ENCODE assay signal across 10 cellular contexts in genomic region chr17:57286372-57287105, GRCh38. TPM values are rescaled to one million over a fixed set of nuclear protein-coding genes. Genes with fewer than 3 reads are reported as not detected.
A peak's percentile ranks its signal among the peaks of the same experiment; 100 is the strongest.
DNase-seq lines count a peak whose midpoint lies in the region; ATAC-seq, FAIRE-seq and TF ChIP-seq lines count a peak whose summit lies in the region.
"Had no signal": no experiment of that assay in that cellular context is flagged by ENCODE, and none has a peak within 500 bp of the region (broad histone marks: within the 10 kb centered on the region; RNA-seq: fewer than 3 reads in every experiment).

No MANE protein-coding gene starts in this region.

- H3K9me3 ChIP-seq in Caco-2 (no peaks in the 10 kb centered on the region), MM.1S (replicated peaks; ENCODE audit: insufficient read depth, low read length) (no peaks in the 10 kb centered on the region), astrocyte (ENCODE audit: insufficient read depth, low read depth, low read length) (no peaks in the 10 kb centered on the region), neural progenitor cell (ENCODE audit: low read depth) (no peaks in the 10 kb centered on the region)

- H3F3A ChIP-seq in MM.1S (ENCODE audit: insufficient read depth, low read length) (peaks cover 29% of the 10 kb centered on the region), neural progenitor cell (ENCODE audit: low read depth) (peaks cover 43% of the 10 kb centered on the region)

- TF ChIP-seq CTCF in Caco-2 (IDR thresholded peaks at IDR 0.05; ENCODE audit: insufficient read depth in 1 of 2, low read depth in 1 of 2, low read length in 1 of 2, severe bottlenecking in 1 of 2, unreplicated experiment in 1 of 2), result no peak
- TF ChIP-seq CTCF in MM.1S (IDR thresholded peaks at IDR 0.05; ENCODE audit: low read length), result no peak
- no peak for TF ChIP-seq CTCF in astrocyte (IDR thresholded peaks at IDR 0.05; ENCODE audit: insufficient read depth, low read depth, low read length)
- TF ChIP-seq CTCF in neural progenitor cell (IDR thresholded peaks at IDR 0.05), result no peak
- no peak for TF ChIP-seq CTCF in CD14-positive monocyte (IDR thresholded peaks at IDR 0.05)

- no peak for FAIRE-seq in astrocyte (lab: Jason Lieb, UNC)

- H4K20me1 ChIP-seq in MM.1S (ENCODE audit: insufficient read depth, low read length) (no peaks in the 10 kb centered on the region), astrocyte (ENCODE audit: insufficient read depth, low read length) (peaks cover 50% of the 10 kb centered on the region), neural progenitor cell (ENCODE audit: low read depth) (peaks cover 100% of the 10 kb centered on the region)

- H3K79me2 ChIP-seq in MM.1S (ENCODE audit: low read length) (peaks cover 82% of the 10 kb centered on the region), astrocyte (ENCODE audit: insufficient read depth, low read length) (peaks cover 33% of the 10 kb centered on the region), neural progenitor cell (ENCODE audit: low read depth) (peaks cover 100% of the 10 kb centered on the region)

- H3K4me3 Mint-ChIP-seq in Caco-2 (ENCODE audit: unreplicated experiment) (no peak overlapping the region), astrocyte (ENCODE audit: unreplicated experiment) (no peak overlapping the region), neural progenitor cell (peak overlapping the region; percentile 59), CD14-positive monocyte (peak overlapping the region in 1 of 2 donors; percentile 86)

- no peak for ATAC-seq in Right ventricle myocardium superior (ENCODE audit: poor library complexity)

- no peak overlapping the region for H3K4me3 ChIP-seq in Caco-2 (ENCODE audit: low read depth, low read length)
- H3K4me3 ChIP-seq in MM.1S (ENCODE audit: low read length), result peak overlapping the region; percentile 47; the same call in 1 of the 2 replicates
- H3K4me3 ChIP-seq in astrocyte (ENCODE audit: insufficient read depth, low read depth, low read length), result no peak overlapping the region
- H3K4me3 ChIP-seq in neural progenitor cell, result no peak overlapping the region
- H3K4me3 ChIP-seq: skin epidermis had no signal

- POLR2A ChIA-PET in Caco-2 (lab: Charles Lee), result no interaction called here

- H3K4me2 ChIP-seq in MM.1S (ENCODE audit: low read depth, low read length) (peak overlapping the region; percentile 86), astrocyte (ENCODE audit: low read length) (peak overlapping the region; percentile 36), neural progenitor cell (peak overlapping the region; percentile 42)

- intact Hi-C loops in Caco-2 (cut with micrococcal nuclease; ENCODE audit: unreplicated experiment), result no loop called here
- intact Hi-C loops in CD14-positive monocyte (cut with micrococcal nuclease), result no loop called here
- intact Hi-C loops in Right ventricle myocardium superior (cut with DNase I), result no loop called here

- no peaks in the 10 kb centered on the region for H3K9me2 ChIP-seq in MM.1S (replicated peaks; ENCODE audit: insufficient read depth, low read length)

- no peak overlapping the region for H2AFZ ChIP-seq in MM.1S (ENCODE audit: low read length)
- no peak overlapping the region for H2AFZ ChIP-seq in astrocyte (ENCODE audit: low read depth, low read length)
- H2AFZ ChIP-seq in neural progenitor cell (replicated peaks), result no peak overlapping the region

- DNase-seq in Caco-2, result no peak
- no peak for DNase-seq in MM.1S
- no peak for DNase-seq in astrocyte (ENCODE audit: low read depth)
- DNase-seq in neural progenitor cell (ENCODE audit: low spot score), result peak; percentile 69
- no peak for DNase-seq in CD14-positive monocyte (ENCODE audit: low spot score)
- DNase-seq in GM19238 (ENCODE audit: insufficient read length, low spot score), result no peak
- DNase-seq in Right ventricle myocardium superior, result no peak
- no peak for DNase-seq in NCI-H1930 (lab: John Stamatoyannopoulos, UW)

- H3K4me1 Mint-ChIP-seq in Caco-2 (ENCODE audit: low read depth, unreplicated experiment) (peaks cover 27% of the 10 kb centered on the region), astrocyte (ENCODE audit: low read depth, unreplicated experiment) (peaks cover 34% of the 10 kb centered on the region), neural progenitor cell (peaks cover 95% of the 10 kb centered on the region), CD14-positive monocyte (peaks cover 51% of the 10 kb centered on the region)

- H3K36me3 Mint-ChIP-seq in Caco-2 (ENCODE audit: insufficient read depth, unreplicated experiment) (peaks cover 59% of the 10 kb centered on the region), astrocyte (ENCODE audit: low read depth, unreplicated experiment) (peaks cover 11% of the 10 kb centered on the region), neural progenitor cell (peaks cover 16% of the 10 kb centered on the region), CD14-positive monocyte (peaks cover 11 to 24% of the 10 kb centered on the region in 2 donors)

- H3K9ac ChIP-seq in MM.1S (ENCODE audit: low read length), result peak overlapping the region; percentile 69
- peak overlapping the region; percentile 11 for H3K9ac ChIP-seq in astrocyte (ENCODE audit: low read length)
- no peak overlapping the region for H3K9ac ChIP-seq in neural progenitor cell

- CTCF ChIA-PET in Caco-2 (lab: Charles Lee), result no interaction called here

- H3K27ac Mint-ChIP-seq in Caco-2 (ENCODE audit: unreplicated experiment) (peak overlapping the region; percentile 7), astrocyte (ENCODE audit: unreplicated experiment) (no peak overlapping the region), neural progenitor cell (peak overlapping the region; percentile 84), CD14-positive monocyte (no peak overlapping the region)

- H3K4me1 ChIP-seq in Caco-2, result peaks cover 21% of the 10 kb centered on the region
- H3K4me1 ChIP-seq in MM.1S (ENCODE audit: low read length), result peaks cover 35% of the 10 kb centered on the region
- peaks cover 32% of the 10 kb centered on the region for H3K4me1 ChIP-seq in astrocyte (ENCODE audit: insufficient read depth, low read length)
- H3K4me1 ChIP-seq in neural progenitor cell, result peaks cover 86% of the 10 kb centered on the region

- H3K36me3 ChIP-seq in Caco-2 (ENCODE audit: control insufficient read depth, insufficient read depth, low read length), result peaks cover 2% of the 10 kb centered on the region
- 0 out of 2 replicates have a peak, but pooled peaks cover 1% of the 10 kb centered on the region for H3K36me3 ChIP-seq in MM.1S (replicated peaks; ENCODE audit: insufficient read depth, low read length)
- H3K36me3 ChIP-seq in astrocyte (ENCODE audit: insufficient read depth, low read length), result no peaks in the 10 kb centered on the region
- H3K36me3 ChIP-seq in neural progenitor cell, result no peaks in the 10 kb centered on the region

- H3K9me3 Mint-ChIP-seq in Caco-2 (ENCODE audit: unreplicated experiment) (no peaks in the 10 kb centered on the region), astrocyte (ENCODE audit: unreplicated experiment) (no peaks in the 10 kb centered on the region), neural progenitor cell (no peaks in the 10 kb centered on the region), CD14-positive monocyte (no peaks in the 10 kb centered on the region)
- H3K9me3 Mint-ChIP-seq: IgD-negative memory B cell had no signal

- H3K27ac ChIP-seq in MM.1S (ENCODE audit: low read length), result peak overlapping the region; percentile 92; the same call in 1 of the 2 replicates
- no peak overlapping the region for H3K27ac ChIP-seq in astrocyte (ENCODE audit: low read depth, low read length)
- no peak overlapping the region for H3K27ac ChIP-seq in neural progenitor cell
- H3K27ac ChIP-seq: skin epidermis had no signal

- BruUV-seq in Caco-2 (replicated peaks; lab: Mats Ljungman, UMichigan), result no TSS peak

- no peaks in the 10 kb centered on the region for H3K27me3 Mint-ChIP-seq in Caco-2 (ENCODE audit: insufficient read depth, unreplicated experiment)
- H3K27me3 Mint-ChIP-seq in astrocyte (ENCODE audit: low read depth, unreplicated experiment), result no peaks in the 10 kb centered on the region
- peaks cover 8% of the 10 kb centered on the region for H3K27me3 Mint-ChIP-seq in neural progenitor cell (ENCODE audit: insufficient read depth, low read depth)
- peaks cover 1 to 4% (median 3%) of the 10 kb centered on the region in 3 donors for H3K27me3 Mint-ChIP-seq in CD14-positive monocyte (ENCODE audit: low read depth in 3 of 3)
- H3K27me3 Mint-ChIP-seq: IgD-negative memory B cell had no signal

- no peaks in the 10 kb centered on the region for H3K27me3 ChIP-seq in Caco-2 (replicated peaks; ENCODE audit: control insufficient read depth, insufficient read depth, low read length)
- H3K27me3 ChIP-seq in MM.1S (replicated peaks; ENCODE audit: insufficient read depth, low read length), result no peaks in the 10 kb centered on the region
- H3K27me3 ChIP-seq in astrocyte (ENCODE audit: insufficient read depth, low read length), result no peaks in the 10 kb centered on the region
- H3K27me3 ChIP-seq in neural progenitor cell, result no peaks in the 10 kb centered on the region

RNA-seq across cellular contexts. Expression of gene MSI2, which starts 30.2 kb away (rescaled TPM):
- 174 and 185 TPM in 2 replicates for total RNA-seq in Caco-2 (2022)
- 53.7 and 67.9 TPM in 2 replicates for total RNA-seq in astrocyte
- 92.7 and 96.9 TPM in 2 replicates for total RNA-seq in neural progenitor cell (ENCODE audit: low replicate concordance)
- under 1 TPM; 0.20 to 0.37 TPM for polyA plus RNA-seq in CD14-positive monocyte
- 110 TPM for total RNA-seq in Right ventricle myocardium superior

Comparison
In these comparisons a context has a peak if more than half of its experiments do, and no peak if none do; other contexts are left out.
1. H3K27ac Mint-ChIP-seq: peak in Caco-2 (single experiment) and neural progenitor cell (single experiment); none in astrocyte (single experiment) and CD14-positive monocyte (0 of 7).
2. H3K4me2 ChIP-seq: peak in every context shown above with its lines; median percentile 86 in MM.1S; 42 in neural progenitor cell; 36 in astrocyte.